Comparison of ENCODE assay signal across 8 cellular contexts in the genomic region with DNA sequence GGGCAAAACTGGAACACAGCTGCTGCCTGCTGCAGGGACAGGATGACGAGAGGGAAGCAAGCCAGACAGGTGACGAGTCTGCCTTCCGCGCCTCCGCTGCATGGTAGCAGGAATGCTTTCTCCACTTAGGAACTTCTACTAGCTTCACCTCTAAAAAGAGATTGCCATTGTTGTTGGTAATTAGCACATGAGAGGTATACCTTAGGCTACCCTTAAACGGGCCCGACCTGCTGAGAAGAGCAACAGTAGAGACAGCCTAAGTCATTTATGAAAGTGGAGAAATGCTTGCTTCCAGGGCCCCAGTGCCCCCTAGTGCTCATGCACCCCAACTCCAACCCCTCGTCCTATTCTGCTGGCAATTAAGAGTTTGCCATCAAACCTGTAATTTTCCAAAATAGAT.
DNase-seq lines count a peak whose midpoint lies in the region; ATAC-seq and TF ChIP-seq lines count a peak whose summit lies in the region.

No MANE protein-coding gene starts in this region.

- TF ChIP-seq CTCF in GM13976 (IDR thresholded peaks at IDR 0.05; ENCODE audit: borderline replicate concordance, control extremely low read depth, extremely low read depth, insufficient read depth, missing control alignments): peak; percentile 14
- peak; percentile 55 for TF ChIP-seq CTCF in retinal pigment epithelial cell (conservative IDR thresholded peaks at IDR 0.05; ENCODE audit: low read depth, low read length)

- no peak for ATAC-seq in GM19023 (IDR thresholded peaks at IDR 0.05; ENCODE audit: unreplicated experiment)
- ATAC-seq in HG02885 (IDR thresholded peaks at IDR 0.05; ENCODE audit: poor library complexity, unreplicated experiment): no peak

- no peaks in the 10 kb centered on the region for H3K36me3 ChIP-seq in SJCRH30

- H3K4me3 ChIP-seq in SJCRH30: no peak overlapping the region
- no peak overlapping the region for H3K4me3 ChIP-seq in retinal pigment epithelial cell (ENCODE audit: low read length)

- no peak overlapping the region for H3K27ac ChIP-seq in SJCRH30

- peaks cover 29% of the 10 kb centered on the region for H3K4me1 ChIP-seq in SJCRH30

- no peaks in the 10 kb centered on the region for H3K9me3 ChIP-seq in SJCRH30 (replicated peaks)

- in situ Hi-C loops in GM13976 (cut with MboI; ENCODE audit: low sequenced_read_pairs, unreplicated experiment): loop anchor here (25.0 kb wide), 1 partner anchor 610 kb away; no protein-coding TSS in a partner anchor

- DNase-seq in AG08396 (ENCODE audit: low spot score): peak; percentile 20
- DNase-seq in GM13976 (ENCODE audit: low spot score): peak; percentile 47
- DNase-seq in SJCRH30: peak; percentile 34 to 60
- peak; percentile 23 for DNase-seq in cerebellar cortex (ENCODE audit: low spot score)
- no peak for DNase-seq in retinal pigment epithelial cell (ENCODE audit: low read depth)
- no peak for DNase-seq in NCI-H2081 (lab: John Stamatoyannopoulos, UW)

- H3K27me3 ChIP-seq in SJCRH30: no peaks in the 10 kb centered on the region

Comparison
In these comparisons a context has a peak if more than half of its experiments do, and no peak if none do; other contexts are left out.
1. DNase-seq: peak in AG08396 (single experiment), GM13976 (single experiment), SJCRH30 (2 of 2) and cerebellar cortex (single experiment); none in retinal pigment epithelial cell (single experiment) and NCI-H2081 (0 of 2).